Comparison of ENCODE assay signal across 12 cellular contexts in genomic region chr20:25037288-25038102, GRCh38. TPM values are rescaled to one million over a fixed set of nuclear protein-coding genes. Genes with fewer than 3 reads are reported as not detected.
DNase-seq lines count a peak whose midpoint lies in the region; ATAC-seq and TF ChIP-seq lines count a peak whose summit lies in the region.
"Had no signal": no experiment of that assay in that cellular context is flagged by ENCODE, and none has a peak within 500 bp of the region (broad histone marks: within the 10 kb centered on the region; RNA-seq: fewer than 3 reads in every experiment).

No MANE protein-coding gene starts in this region.

- no peaks in the 10 kb centered on the region for H3K36me3 ChIP-seq in CD4-positive, alpha-beta memory T cell (ENCODE audit: insufficient read depth, low read length)
- H3K36me3 ChIP-seq in Loucy (ENCODE audit: insufficient read depth, low read length) (no peaks in the 10 kb centered on the region), esophagus (ENCODE audit: control insufficient read depth in 2 of 2, insufficient read depth in 2 of 2, low read length in 1 of 2) (no peaks in the 10 kb centered on the region), skeletal muscle tissue (ENCODE audit: control insufficient read depth in 3 of 3, insufficient read depth in 3 of 3, low read length in 3 of 3) (no peaks in the 10 kb centered on the region)

- DNase-seq in CD4-positive, alpha-beta memory T cell: no peak
- DNase-seq in cortex of kidney (lab: John Stamatoyannopoulos, UW): no peak
- no peak for DNase-seq in foreskin keratinocyte
- DNase-seq: GF-D8, trophoblast cell had no signal

- peak overlapping the region; percentile 62 for H3K9ac ChIP-seq in Loucy (ENCODE audit: low read depth, low read length, poor library complexity, severe bottlenecking)
- peak overlapping the region in 2 of 3 donors; percentile 12 to 84 for H3K9ac ChIP-seq in skeletal muscle tissue (ENCODE audit: low read depth in 1 of 3, low read length in 3 of 3)

- no peaks in the 10 kb centered on the region for H3K27me3 ChIP-seq in CD4-positive, alpha-beta memory T cell (ENCODE audit: insufficient read depth, low read length)
- H3K27me3 ChIP-seq in Loucy (ENCODE audit: insufficient read depth, low read length, poor library complexity, severe bottlenecking) (no peaks in the 10 kb centered on the region), esophagus (ENCODE audit: control insufficient read depth in 1 of 2, insufficient read depth in 2 of 2, low read length in 2 of 2) (no peaks in the 10 kb centered on the region), skeletal muscle tissue (ENCODE audit: control insufficient read depth in 3 of 3, insufficient read depth in 3 of 3, low read length in 3 of 3) (no peaks in the 10 kb centered on the region), foreskin keratinocyte (peaks cover 1% of the 10 kb centered on the region)

- H3K27ac ChIP-seq in CD4-positive, alpha-beta memory T cell (ENCODE audit: low read depth, low read length): no peak overlapping the region
- H3K27ac ChIP-seq in esophagus (ENCODE audit: low read depth in 2 of 2, low read length in 1 of 2) (peak overlapping the region; percentile 37 to 56), skeletal muscle tissue (ENCODE audit: low read depth, low read length) (peak overlapping the region; percentile 89), foreskin keratinocyte (no peak overlapping the region)

- peaks cover 11% of the 10 kb centered on the region; the same call in 1 of the 2 replicates for H3F3A ChIP-seq in Loucy (ENCODE audit: low read depth)

- TF ChIP-seq CTCF in Loucy (conservative IDR thresholded peaks at IDR 0.05; ENCODE audit: low read length) (no peak), foreskin keratinocyte (conservative IDR thresholded peaks at IDR 0.05) (no peak)

- peak overlapping the region; percentile 55 to 83 (median 81) for H3K27ac Mint-ChIP-seq in CD4-positive, alpha-beta memory T cell

- H3K9me3 Mint-ChIP-seq in CD4-positive, alpha-beta memory T cell: no peaks in the 10 kb centered on the region

- peak overlapping the region; percentile 72 for H3K4me2 ChIP-seq in Loucy (ENCODE audit: low read depth, low read length, poor library complexity, severe bottlenecking)

- peaks cover 0 to 3% of the 10 kb centered on the region in 2 donors for H3K36me3 Mint-ChIP-seq in CD4-positive, alpha-beta memory T cell

- POLR2A ChIA-PET in CD4-positive, alpha-beta memory T cell (lab: Charles Lee; ENCODE audit: partially characterized antibody): interaction anchor here (1.8 kb wide), 1 partner anchor 8 kb away, joined by 5 read pairs; no protein-coding TSS in a partner anchor

- intact Hi-C loops in CD4-positive, alpha-beta memory T cell (cut with micrococcal nuclease): no loop called here

- H3K79me2 ChIP-seq in Loucy (ENCODE audit: insufficient read depth, low read length): peaks cover 64% of the 10 kb centered on the region

- H3K9me2 ChIP-seq in Loucy (replicated peaks; ENCODE audit: low read depth, low read length): no peaks in the 10 kb centered on the region

- H3K4me1 Mint-ChIP-seq in CD4-positive, alpha-beta memory T cell: peaks cover 29 to 79% (median 51%) of the 10 kb centered on the region in 4 donors

- H3K4me3 ChIP-seq in CD4-positive, alpha-beta memory T cell (ENCODE audit: low read length in 2 of 2): no peak overlapping the region
- H3K4me3 ChIP-seq in Loucy (ENCODE audit: low read length, poor library complexity, severe bottlenecking) (peak overlapping the region; percentile 66), esophagus (ENCODE audit: low read depth in 1 of 2, low read length in 2 of 2) (no peak overlapping the region), skeletal muscle tissue (ENCODE audit: low read length in 3 of 3) (peak overlapping the region in 1 of 3 donors; percentile 29)

- no peak overlapping the region for H2AFZ ChIP-seq in Loucy (ENCODE audit: low read length)

- no peak for ATAC-seq in HG03045 (IDR thresholded peaks at IDR 0.05; ENCODE audit: unreplicated experiment)
- ATAC-seq in GM21515 (IDR thresholded peaks at IDR 0.05; ENCODE audit: unreplicated experiment): no peak
- no peak for ATAC-seq in foreskin keratinocyte

- H3K4me3 Mint-ChIP-seq in CD4-positive, alpha-beta memory T cell: peak overlapping the region in 2 of 8 donors; percentile 15 to 26

- H3K9me3 ChIP-seq in CD4-positive, alpha-beta memory T cell (ENCODE audit: control insufficient read depth in 1 of 2, low read length in 2 of 2): no peaks in the 10 kb centered on the region
- H3K9me3 ChIP-seq in Loucy (ENCODE audit: insufficient read depth, low read depth, low read length) (no peaks in the 10 kb centered on the region), esophagus (ENCODE audit: control insufficient read depth in 2 of 2, insufficient read depth in 1 of 2, low read depth in 1 of 2, low read length in 1 of 2) (no peaks in the 10 kb centered on the region), skeletal muscle tissue (ENCODE audit: control insufficient read depth in 3 of 3, low read length in 3 of 3) (no peaks in the 10 kb centered on the region)

- H3K4me1 ChIP-seq in CD4-positive, alpha-beta memory T cell (ENCODE audit: insufficient read depth, low read length): peaks cover 59% of the 10 kb centered on the region
- peaks cover 70% of the 10 kb centered on the region for H3K4me1 ChIP-seq in Loucy (ENCODE audit: insufficient read depth, low read length, poor library complexity, severe bottlenecking)
- H3K4me1 ChIP-seq in esophagus (ENCODE audit: control insufficient read depth in 2 of 2, insufficient read depth in 2 of 2, low read length in 1 of 2): peaks cover 23 to 36% of the 10 kb centered on the region in 2 donors
- H3K4me1 ChIP-seq in skeletal muscle tissue (ENCODE audit: control insufficient read depth in 3 of 3, insufficient read depth in 3 of 3, low read length in 3 of 3): peaks cover 72 to 85% (median 81%) of the 10 kb centered on the region in 3 donors
- H3K4me1 ChIP-seq in foreskin keratinocyte: peaks cover 4% of the 10 kb centered on the region

- H4K20me1 ChIP-seq in Loucy (ENCODE audit: insufficient read depth, low read length, poor library complexity, severe bottlenecking): no peaks in the 10 kb centered on the region

- WGBS in esophagus, 2 donors: 66 to 73% methylated on average over 15 of the region's 15 CpGs

- CTCF ChIA-PET in CD4-positive, alpha-beta memory T cell (lab: Charles Lee; ENCODE audit: partially characterized antibody): interaction anchor here (0.8 to 1.0 kb wide), 2 partner anchors 31 to 44 kb away, joined by 3 to 5 read pairs; no protein-coding TSS in a partner anchor

- H3K27me3 Mint-ChIP-seq in CD4-positive, alpha-beta memory T cell: no peaks in the 10 kb centered on the region

RNA-seq across cellular contexts. Expression of gene ACSS1, which starts 20.4 kb away (rescaled TPM):
- 10 to 100 TPM; 55.4 to 56.5 TPM for total RNA-seq in CD4-positive, alpha-beta memory T cell
- polyA plus RNA-seq in CD4-positive, alpha-beta memory T cell: 10 to 100 TPM; 44.6 to 47.2 TPM
- polyA plus RNA-seq in esophagus (1 to 10 TPM; 8.0 to 8.8 TPM), foreskin keratinocyte (4.0 and 4.1 TPM in 2 replicates)
- total RNA-seq in skeletal muscle tissue (8.9 TPM), foreskin keratinocyte (4.6 and 4.7 TPM in 2 replicates)

RNA-seq across cellular contexts. Expression of gene VSX1, which starts 44.4 kb away (rescaled TPM):
- total RNA-seq in CD4-positive, alpha-beta memory T cell: not detected
- polyA plus RNA-seq in CD4-positive, alpha-beta memory T cell: not detected
- not detected for polyA plus RNA-seq in esophagus
- not detected for total RNA-seq in skeletal muscle tissue
- total RNA-seq in foreskin keratinocyte: not detected in 2 replicates
- not detected in 2 replicates for polyA plus RNA-seq in foreskin keratinocyte
- total RNA-seq: activated CD8-positive, alpha-beta memory T cell treated with anti-CD3 and anti-CD28 coated beads for 36 hours; LHCN-M2 had no signal

RNA-seq across cellular contexts. Expression of gene APMAP, which starts 44.9 kb away (rescaled TPM):
- 10 to 100 TPM; 48.4 to 50.0 TPM for total RNA-seq in CD4-positive, alpha-beta memory T cell
- polyA plus RNA-seq in CD4-positive, alpha-beta memory T cell: 100 to 1,000 TPM in 1 of 2 donors, 10 to 100 TPM in 1; 70.7 to 130 TPM
- 10 to 100 TPM in 1 of 2 donors, 1 to 10 TPM in 1; 9.6 to 20.5 TPM for polyA plus RNA-seq in esophagus
- 41.2 TPM for total RNA-seq in skeletal muscle tissue
- total RNA-seq in foreskin keratinocyte: 67.8 and 70.8 TPM in 2 replicates
- polyA plus RNA-seq in foreskin keratinocyte: 62.4 and 67.2 TPM in 2 replicates

Comparison
In these comparisons a context has a peak if more than half of its experiments do, and no peak if none do; other contexts are left out.
1. H3K27ac ChIP-seq: peak in esophagus (2 of 2) and skeletal muscle tissue (single experiment); none in CD4-positive, alpha-beta memory T cell (single experiment) and foreskin keratinocyte (single experiment).